22 cellular contexts compared by ENCODE assay signal in genomic region chr14:88476825-88477224, GRCh38.
"Had no signal": no experiment of that assay in that cellular context is flagged by ENCODE, and none has a peak within 500 bp of the region (broad histone marks: within the 10 kb centered on the region; RNA-seq: fewer than 3 reads in every experiment).

No MANE protein-coding gene starts in this region.

- H3K9me3 Mint-ChIP-seq: activated CD8-positive, alpha-beta T cell treated with anti-CD3 and anti-CD28 coated beads for 36 hours; activated naive CD4-positive, alpha-beta T cell treated with anti-CD3 and anti-CD28 coated beads, Interleukin-2, amount 10 ng/mL, durations not matched to agents 7 days and 5 days; activated naive CD8-positive, alpha-beta T cell treated with anti-CD3 and anti-CD28 coated beads for 36 hours; activated T-cell treated with anti-CD3 and anti-CD28 coated beads, Interleukin-2, amount 50 U/mL, for 72 hours; activated T-helper 2 cell treated with anti-CD3 and anti-CD28 coated beads, Interferon-gamma antibody, Interleukin-2, Interleukin-4, amounts not matched to agents 10 μg/mL and 5 μg/mL and 100 μg/mL, durations not matched to agents 14 hours and 24 hours and 36 hours; T-cell had no signal

- H3K4me3 Mint-ChIP-seq: activated CD8-positive, alpha-beta T cell treated with anti-CD3 and anti-CD28 coated beads for 36 hours; activated naive CD4-positive, alpha-beta T cell treated with anti-CD3 and anti-CD28 coated beads, Interleukin-2, amount 10 ng/mL, durations not matched to agents 7 days and 5 days; activated naive CD8-positive, alpha-beta T cell treated with anti-CD3 and anti-CD28 coated beads for 36 hours; activated T-cell treated with anti-CD3 and anti-CD28 coated beads, Interleukin-2, amount 50 U/mL, for 72 hours; T-cell had no signal

- DNase-seq: activated CD4-positive, alpha-beta T cell treated with anti-CD3 and anti-CD28 coated beads for 4 hours; activated CD8-positive, alpha-beta memory T cell treated with anti-CD3 and anti-CD28 coated beads, Interleukin-2, amount 50 U/mL, for 4 hours; activated CD8-positive, alpha-beta T cell treated with anti-CD3 and anti-CD28 coated beads for 36 hours; activated gamma-delta T cell treated with Interleukin-2 at 50 U/mL for 16 hours; activated naive CD4-positive, alpha-beta T cell treated with anti-CD3 and anti-CD28 coated beads, Interleukin-2, amount 10 ng/mL, durations not matched to agents 7 days and 5 days; activated naive CD8-positive, alpha-beta T cell treated with anti-CD3 and anti-CD28 coated beads for 36 hours; activated T-cell treated with anti-CD3 and anti-CD28 coated beads, Interleukin-2, amount 50 U/mL, for 72 hours; NCI-H1092; NCI-H1417 treated with DMSO at 0.1 percent for 48 hours; NCI-H1694 treated with DMSO at 0.1 percent for 48 hours; NCI-H2029 treated with DMSO at 0.1 percent for 48 hours; NCI-H446; NCI-H524; SIG-M5; T-cell; T-helper 2 cell; WERI-Rb-1 had no signal

- H3K4me1 ChIP-seq: breast epithelium had no signal

- H3K27ac ChIP-seq: breast epithelium, KMS-11, WERI-Rb-1 had no signal

- H3K9me3 ChIP-seq: breast epithelium had no signal

- H3K27ac Mint-ChIP-seq: activated CD8-positive, alpha-beta T cell treated with anti-CD3 and anti-CD28 coated beads for 36 hours; activated naive CD4-positive, alpha-beta T cell treated with anti-CD3 and anti-CD28 coated beads, Interleukin-2, amount 10 ng/mL, durations not matched to agents 7 days and 5 days; activated naive CD8-positive, alpha-beta T cell treated with anti-CD3 and anti-CD28 coated beads for 36 hours; activated T-cell treated with anti-CD3 and anti-CD28 coated beads, Interleukin-2, amount 50 U/mL, for 72 hours; activated T-helper 2 cell treated with anti-CD3 and anti-CD28 coated beads, Interferon-gamma antibody, Interleukin-2, Interleukin-4, amounts not matched to agents 10 μg/mL and 5 μg/mL and 100 μg/mL, durations not matched to agents 14 hours and 24 hours and 36 hours; T-cell had no signal

- ATAC-seq: activated CD4-positive, CD25-positive, alpha-beta regulatory T cell treated with anti-CD3 and anti-CD28 coated beads, Interleukin-2, amount 50 U/mL, for 24 hours; activated CD8-positive, alpha-beta T cell treated with anti-CD3 and anti-CD28 coated beads for 36 hours; activated T-cell treated with anti-CD3 and anti-CD28 coated beads, Interleukin-2, amount 50 U/mL, for 72 hours; T-cell had no signal

- H3K36me3 Mint-ChIP-seq: activated naive CD4-positive, alpha-beta T cell treated with anti-CD3 and anti-CD28 coated beads, Interleukin-2, amount 10 ng/mL, durations not matched to agents 7 days and 5 days; activated naive CD8-positive, alpha-beta T cell treated with anti-CD3 and anti-CD28 coated beads for 36 hours; T-cell had no signal

- H3K4me2 ChIP-seq: KMS-11 had no signal

- FAIRE-seq: RCC 7860 had no signal

- H3K27me3 ChIP-seq: breast epithelium had no signal

- H3K4me1 Mint-ChIP-seq: activated naive CD4-positive, alpha-beta T cell treated with anti-CD3 and anti-CD28 coated beads, Interleukin-2, amount 10 ng/mL, durations not matched to agents 7 days and 5 days; activated naive CD8-positive, alpha-beta T cell treated with anti-CD3 and anti-CD28 coated beads for 36 hours; T-cell had no signal

- H3K27me3 Mint-ChIP-seq: activated naive CD4-positive, alpha-beta T cell treated with anti-CD3 and anti-CD28 coated beads, Interleukin-2, amount 10 ng/mL, durations not matched to agents 7 days and 5 days had no signal

- H3K4me3 ChIP-seq: breast epithelium had no signal

- H3K9ac ChIP-seq: KMS-11 had no signal
